21 cellular contexts compared by ENCODE assay signal in genomic region chr2:109479804-109480203, GRCh38.
DNase-seq lines count a peak whose midpoint lies in the region; ATAC-seq and TF ChIP-seq lines count a peak whose summit lies in the region.
"Had no signal": no experiment of that assay in that cellular context is flagged by ENCODE, and none has a peak within 500 bp of the region (broad histone marks: within the 10 kb centered on the region; RNA-seq: fewer than 3 reads in every experiment).

No MANE protein-coding gene starts in this region.

- no peak for ATAC-seq in lower lobe of right lung
- ATAC-seq in stimulated activated naive B cell treated with anti-CD40 and anti-IgM and Interleukin-4, amounts not matched to agents 10 μg/mL and 1 μg/mL and 100 μg/mL, for 72 hours (replicated peaks) = peak; percentile 55 to 56
- ATAC-seq: HepG2, K562 had no signal

- H3K4me3 ChIP-seq in NB4 (ENCODE audit: low read depth, low read length) (no peak overlapping the region), lower lobe of right lung (no peak overlapping the region)
- H3K4me3 ChIP-seq: K562 had no signal

- peaks cover 10 to 12% of the 10 kb centered on the region in 2 donors for H3K4me1 Mint-ChIP-seq in stimulated activated naive B cell treated with anti-CD40 and anti-IgM and Interleukin-4, amounts not matched to agents 10 μg/mL and 1 μg/mL and 100 μg/mL, for 72 hours

- peaks cover 11 to 12% of the 10 kb centered on the region in 2 donors for H3K27me3 Mint-ChIP-seq in stimulated activated naive B cell treated with anti-CD40 and anti-IgM and Interleukin-4, amounts not matched to agents 10 μg/mL and 1 μg/mL and 100 μg/mL, for 72 hours
- H3K27me3 Mint-ChIP-seq: CD4-positive, alpha-beta T cell had no signal

- peak; percentile 55 for DNase-seq in NB4 (ENCODE audit: low read depth)
- peak; percentile 28 for DNase-seq in lower lobe of right lung
- DNase-seq in stimulated activated naive B cell treated with anti-CD40 and anti-IgM and Interleukin-4, amounts not matched to agents 10 μg/mL and 1 μg/mL and 100 μg/mL, for 72 hours = no peak
- no peak for DNase-seq in germinal center (ENCODE audit: low spot score)
- no peak for DNase-seq in SW480 (ENCODE audit: low spot score)
- no peak for DNase-seq in HT-29 (ENCODE audit: low spot score)
- DNase-seq: Caco-2; CD4-positive, alpha-beta T cell; DMS 273 treated with DMSO at 0.1 percent for 48 hours; DMS79 treated with DMSO at 0.1 percent for 48 hours; H7; NCI-H1105; NCI-H2029 treated with DMSO at 0.1 percent for 48 hours; NCI-H2171; NCI-H345; NCI-H774; NK-92 treated with Interleukin-12 subunit alpha and Interleukin-12 subunit beta, amount 100 ng/mL, for 24 hours; T-helper 1 cell had no signal

- intact Hi-C loops in lower lobe of right lung (cut with DNase I) = no loop called here

- no peak overlapping the region for H3K4me3 Mint-ChIP-seq in stimulated activated naive B cell treated with anti-CD40 and anti-IgM and Interleukin-4, amounts not matched to agents 10 μg/mL and 1 μg/mL and 100 μg/mL, for 72 hours
- H3K4me3 Mint-ChIP-seq: CD4-positive, alpha-beta T cell had no signal

- H3K27me3 ChIP-seq in lower lobe of right lung (ENCODE audit: low read depth) = no peaks in the 10 kb centered on the region

- no peaks in the 10 kb centered on the region for H3K36me3 Mint-ChIP-seq in stimulated activated naive B cell treated with anti-CD40 and anti-IgM and Interleukin-4, amounts not matched to agents 10 μg/mL and 1 μg/mL and 100 μg/mL, for 72 hours

- H3K27ac ChIP-seq in C4-2B = peak overlapping the region; percentile 87
- H3K27ac ChIP-seq in lower lobe of right lung = no peak overlapping the region

- no peak for TF ChIP-seq POLR2A in NB4 (IDR thresholded peaks at IDR 0.05; ENCODE audit: extremely low read depth, insufficient read length)

- TF ChIP-seq CTCF in C4-2B (conservative IDR thresholded peaks at IDR 0.05) = no peak
- TF ChIP-seq CTCF in NB4 (IDR thresholded peaks at IDR 0.05; ENCODE audit: low read depth, low read length) = no peak
- TF ChIP-seq CTCF in lower lobe of right lung (IDR thresholded peaks at IDR 0.05) = no peak

- H3K9me3 ChIP-seq in lower lobe of right lung = no peaks in the 10 kb centered on the region
- H3K9me3 ChIP-seq: Caco-2 had no signal

- H3K27ac Mint-ChIP-seq in stimulated activated naive B cell treated with anti-CD40 and anti-IgM and Interleukin-4, amounts not matched to agents 10 μg/mL and 1 μg/mL and 100 μg/mL, for 72 hours = no peak overlapping the region
- H3K27ac Mint-ChIP-seq: CD4-positive, alpha-beta T cell had no signal

- no peaks in the 10 kb centered on the region for H3K9me3 Mint-ChIP-seq in stimulated activated naive B cell treated with anti-CD40 and anti-IgM and Interleukin-4, amounts not matched to agents 10 μg/mL and 1 μg/mL and 100 μg/mL, for 72 hours
- H3K9me3 Mint-ChIP-seq: CD4-positive, alpha-beta T cell had no signal

- H3K36me3 ChIP-seq in lower lobe of right lung = no peaks in the 10 kb centered on the region

- peaks cover 43% of the 10 kb centered on the region for H3K4me1 ChIP-seq in lower lobe of right lung
- H3K4me1 ChIP-seq: Caco-2 had no signal

Comparison
In these comparisons a context has a peak if more than half of its experiments do, and no peak if none do; other contexts are left out.
1. DNase-seq: peak in NB4 (single experiment) and lower lobe of right lung (single experiment); none in stimulated activated naive B cell treated with anti-CD40 and anti-IgM and Interleukin-4, amounts not matched to agents 10 μg/mL and 1 μg/mL and 100 μg/mL, for 72 hours (single experiment), germinal center (single experiment), SW480 (single experiment) and HT-29 (single experiment).
2. ATAC-seq: peak in stimulated activated naive B cell treated with anti-CD40 and anti-IgM and Interleukin-4, amounts not matched to agents 10 μg/mL and 1 μg/mL and 100 μg/mL, for 72 hours (2 of 2); none in lower lobe of right lung (0 of 2).